Comparison of ENCODE assay signal across 1 cellular context in genomic region chr3:124812291-124813265, GRCh38.
TF ChIP-seq lines count a peak whose summit lies in the region.

No MANE protein-coding gene starts in this region.

TF ChIP-seq in SK-N-SH, 30 proteins besides CTCF, POLR2A, EP300 and RAD21 (continued from another document):
- no peak for TF ChIP-seq IRF3 (IDR thresholded peaks at IDR 0.05; ENCODE audit: low read depth, low read length)
- TF ChIP-seq YY1 (IDR thresholded peaks at IDR 0.05; ENCODE audit: low read depth), result no peak
- TF ChIP-seq TEAD4 (IDR thresholded peaks at IDR 0.05; ENCODE audit: borderline replicate concordance, insufficient read depth), result peak; percentile 43; the same call in 1 of the 2 replicates
- TF ChIP-seq NRF1 (IDR thresholded peaks at IDR 0.05; ENCODE audit: low read depth, low read length), result no peak
- peak; percentile 94 for TF ChIP-seq JUND (IDR thresholded peaks at IDR 0.05)
- TF ChIP-seq ELF1 (IDR thresholded peaks at IDR 0.05), result no peak
- TF ChIP-seq PBX3 (IDR thresholded peaks at IDR 0.05), result peak; percentile 68
- no peak for TF ChIP-seq MEF2A (IDR thresholded peaks at IDR 0.05; ENCODE audit: borderline replicate concordance, low read depth)
- peak; percentile 51; the same call in 1 of the 2 replicates for TF ChIP-seq POLR2AphosphoS5 (IDR thresholded peaks at IDR 0.05; ENCODE audit: low read depth, low read length)
- peak; percentile 24; the same call in 1 of the 2 replicates for TF ChIP-seq ZBTB33 (IDR thresholded peaks at IDR 0.05; ENCODE audit: borderline replicate concordance, low read depth)
- peak; percentile 94 for TF ChIP-seq FOSL2 (IDR thresholded peaks at IDR 0.05; ENCODE audit: borderline replicate concordance, low read depth)
- peak; percentile 57; the same call in 1 of the 2 replicates for TF ChIP-seq RXRA (IDR thresholded peaks at IDR 0.05; ENCODE audit: borderline replicate concordance, low read depth)
- no peak for TF ChIP-seq MXI1 (IDR thresholded peaks at IDR 0.05; ENCODE audit: low read depth, low read length)
- no peak for TF ChIP-seq USF2 (IDR thresholded peaks at IDR 0.05; ENCODE audit: borderline replicate concordance, low read depth, low read length)
- peak; percentile 60; the same call in 1 of the 2 replicates for TF ChIP-seq SIN3A (IDR thresholded peaks at IDR 0.05; ENCODE audit: borderline replicate concordance, low read depth, low read length)
- TF ChIP-seq USF1 (IDR thresholded peaks at IDR 0.05; ENCODE audit: borderline replicate concordance, low read depth), result peak; percentile 79; the same call in 1 of the 2 replicates
- peak; percentile 97 for TF ChIP-seq TCF12 (IDR thresholded peaks at IDR 0.05)
- TF ChIP-seq TAF1 (IDR thresholded peaks at IDR 0.05; ENCODE audit: borderline replicate concordance, low read depth, low read length), result 0 out of 2 replicates have a peak, but pooled peaks have one; percentile 17
- TF ChIP-seq SMC3 (IDR thresholded peaks at IDR 0.05; ENCODE audit: low read depth, low read length), result no peak
- no peak for TF ChIP-seq CHD2 (IDR thresholded peaks at IDR 0.05; ENCODE audit: low read length, partially characterized antibody)
- peak; percentile 80 for TF ChIP-seq MAX (IDR thresholded peaks at IDR 0.05; ENCODE audit: low read depth)
